Comparison of ENCODE assay signal across 10 cellular contexts in genomic region chr11:67032830-67033555, GRCh38. TPM values are rescaled to one million over a fixed set of nuclear protein-coding genes. Genes with fewer than 3 reads are reported as not detected.
A peak's percentile ranks its signal among the peaks of the same experiment; 100 is the strongest.
DNase-seq lines count a peak whose midpoint lies in the region; ATAC-seq and TF ChIP-seq lines count a peak whose summit lies in the region.
"Had no signal": no experiment of that assay in that cellular context is flagged by ENCODE, and none has a peak within 500 bp of the region (broad histone marks: within the 10 kb centered on the region; RNA-seq: fewer than 3 reads in every experiment).

No MANE protein-coding gene starts in this region.

- 67% methylated on average over 3 to 12 of the region's 12 CpGs for WGBS in transverse colon (ENCODE audit: low coverage in 1 of 2), 2 donors

- TF ChIP-seq POLR2A in breast epithelium (IDR thresholded peaks at IDR 0.05), result no peak
- TF ChIP-seq POLR2A in uterus (IDR thresholded peaks at IDR 0.05), result no peak
- TF ChIP-seq POLR2A in transverse colon (IDR thresholded peaks at IDR 0.05), result no peak

- peak; percentile 58 for DNase-seq in left cardiac atrium
- DNase-seq in Right ventricle myocardium superior, result no peak
- peak in 1 of 2 donors; percentile 58 for DNase-seq in breast epithelium (ENCODE audit: low spot score in 2 of 2)
- DNase-seq in left lung, result peak in 1 of 2 donors; percentile 54
- peak; percentile 68 to 69 for DNase-seq in uterus
- no peak for DNase-seq in NCI-H146 (lab: John Stamatoyannopoulos, UW)
- DNase-seq in NK-92 (lab: John Stamatoyannopoulos, UW; ENCODE audit: unreplicated experiment), result no peak
- DNase-seq in transverse colon, result no peak
- DNase-seq: naive B cell had no signal

- TF ChIP-seq EP300 in transverse colon (IDR thresholded peaks at IDR 0.05; ENCODE audit: low read depth), result no peak

- in situ Hi-C loops in transverse colon (cut with MboI; ENCODE audit: low pct_ligation_motif_present in 1 of 4, low pct_unique_long_range_greater_than_20kb in 1 of 4, low sequenced_read_pairs in 3 of 4), result no loop called here

- H3K36me3 ChIP-seq in breast epithelium (no peaks in the 10 kb centered on the region), left lung (no peaks in the 10 kb centered on the region), uterus (no peaks in the 10 kb centered on the region), transverse colon (no peaks in the 10 kb centered on the region)
- H3K36me3 ChIP-seq: HAP-1 had no signal

- peak; percentile 84 to 97 for ATAC-seq in left cardiac atrium
- no peak for ATAC-seq in Right ventricle myocardium superior (ENCODE audit: poor library complexity)
- ATAC-seq in left lung, result peak; percentile 82

- intact Hi-C loops in left cardiac atrium (cut with DNase I) (no loop called here), Right ventricle myocardium superior (cut with DNase I) (no loop called here), breast epithelium (cut with DNase I; ENCODE audit: low total_unique reads) (no loop called here), left lung (cut with DNase I) (no loop called here), uterus (cut with DNase I; ENCODE audit: low total_unique reads) (no loop called here), transverse colon (cut with DNase I; ENCODE audit: low total_unique reads) (no loop called here)

- H3K4me3 ChIP-seq in breast epithelium, result peak overlapping the region in 1 of 3 donors; percentile 30
- H3K4me3 ChIP-seq in left lung, result no peak overlapping the region
- H3K4me3 ChIP-seq in uterus, result no peak overlapping the region
- no peak overlapping the region for H3K4me3 ChIP-seq in transverse colon
- H3K4me3 ChIP-seq: HAP-1 had no signal

- H3K4me1 ChIP-seq in breast epithelium (peaks cover 6 to 24% of the 10 kb centered on the region in 2 donors), left lung (no peaks in the 10 kb centered on the region), uterus (no peaks in the 10 kb centered on the region), transverse colon (peaks cover 0 to 5% (median 0%) of the 10 kb centered on the region in 4 donors)
- H3K4me1 ChIP-seq: HAP-1 had no signal

- H3K27me3 ChIP-seq in breast epithelium (no peaks in the 10 kb centered on the region), left lung (peaks cover 0 to 47% of the 10 kb centered on the region in 2 donors), uterus (no peaks in the 10 kb centered on the region), transverse colon (peaks cover 11% of the 10 kb centered on the region)

- H3K9me3 ChIP-seq in breast epithelium (no peaks in the 10 kb centered on the region), left lung (no peaks in the 10 kb centered on the region), uterus (no peaks in the 10 kb centered on the region), transverse colon (no peaks in the 10 kb centered on the region)
- H3K9me3 ChIP-seq: HAP-1 had no signal

- H3K27ac ChIP-seq in breast epithelium (peak overlapping the region; percentile 90 to 93), left lung (no peak overlapping the region), uterus (peak overlapping the region; percentile 61 to 63), transverse colon (no peak overlapping the region)

- no peak for TF ChIP-seq CTCF in breast epithelium (IDR thresholded peaks at IDR 0.05)
- no peak for TF ChIP-seq CTCF in left lung (IDR thresholded peaks at IDR 0.05)
- no peak for TF ChIP-seq CTCF in uterus (IDR thresholded peaks at IDR 0.05)
- no peak for TF ChIP-seq CTCF in transverse colon (IDR thresholded peaks at IDR 0.05)

RNA-seq across cellular contexts. Expression of gene SYT12, which starts 10.1 kb away (rescaled TPM):
- total RNA-seq in left cardiac atrium, result 1 to 10 TPM in 1 of 2 donors, under 1 TPM in 1; 0.18 to 1.8 TPM
- total RNA-seq in Right ventricle myocardium superior, result 0.13 TPM
- 10 to 100 TPM in 2 of 3 donors, under 1 TPM in 1; 0.16 to 30.3 (median 10.2) TPM for total RNA-seq in breast epithelium
- total RNA-seq in left lung, result under 1 TPM in 1 of 2 donors, not detected in 1; 0.61 TPM
- total RNA-seq in uterus, result under 1 TPM in 2 of 4 donors, not detected in 2; 0.55 to 0.61 TPM
- total RNA-seq in transverse colon, result not detected

RNA-seq across cellular contexts. Expression of gene RHOD, which starts 23.7 kb away (rescaled TPM):
- 10 to 100 TPM; 33.6 to 42.8 TPM for total RNA-seq in left cardiac atrium
- 66.8 TPM for total RNA-seq in Right ventricle myocardium superior
- 10 to 100 TPM; 27.2 to 30.5 (median 28.1) TPM for total RNA-seq in breast epithelium
- 10 to 100 TPM; 17.8 to 37.6 TPM for total RNA-seq in left lung
- 10 to 100 TPM in 2 of 4 donors, 1 to 10 TPM in 2; 9.4 to 23.6 (median 10.4) TPM for total RNA-seq in uterus
- 10 to 100 TPM in 1 of 4 donors, 1 to 10 TPM in 3; 1.2 to 54.6 (median 5.8) TPM for total RNA-seq in transverse colon

RNA-seq across cellular contexts. Expression of gene C11orf86, which starts 57.9 kb away (rescaled TPM):
- total RNA-seq in left cardiac atrium (not detected), Right ventricle myocardium superior (not detected), breast epithelium (not detected), left lung (not detected), uterus (not detected), transverse colon (10 to 100 TPM in 3 of 4 donors, not detected in 1; 21.0 to 88.3 (median 56.1) TPM)

Comparison
In these comparisons a context has a peak if more than half of its experiments do, and no peak if none do; other contexts are left out.
1. DNase-seq: peak in left cardiac atrium (single experiment) and uterus (2 of 2); none in Right ventricle myocardium superior (single experiment), NCI-H146 (single experiment), NK-92 (single experiment) and transverse colon (single experiment).
2. H3K27ac ChIP-seq: peak in breast epithelium (2 of 2) and uterus (2 of 2); none in left lung (0 of 2) and transverse colon (0 of 4).